9 cellular contexts compared by ENCODE assay signal in genomic region chr11:78310500-78310909, GRCh38.
A peak's percentile ranks its signal among the peaks of the same experiment; 100 is the strongest.
DNase-seq lines count a peak whose midpoint lies in the region; ATAC-seq, FAIRE-seq and TF ChIP-seq lines count a peak whose summit lies in the region.
"Had no signal": no experiment of that assay in that cellular context is flagged by ENCODE, and none has a peak within 500 bp of the region (broad histone marks: within the 10 kb centered on the region; RNA-seq: fewer than 3 reads in every experiment).

No MANE protein-coding gene starts in this region.

- no peaks in the 10 kb centered on the region for H3K4me1 Mint-ChIP-seq in stimulated activated effector memory CD8-positive, alpha-beta T cell treated with anti-CD3 and anti-CD28 coated beads, Interleukin-12 subunit alpha, Interleukin-12 subunit beta, amount 100 ng/mL, for 72 hours

- H3K9me3 Mint-ChIP-seq in stimulated activated effector memory CD8-positive, alpha-beta T cell treated with anti-CD3 and anti-CD28 coated beads, Interleukin-12 subunit alpha, Interleukin-12 subunit beta, amount 100 ng/mL, for 72 hours = no peaks in the 10 kb centered on the region
- H3K9me3 Mint-ChIP-seq: activated naive CD8-positive, alpha-beta T cell treated with anti-CD3 and anti-CD28 coated beads, Interleukin-2, amount 10 ng/mL, durations not matched to agents 7 days and 5 days had no signal

- no peak for TF ChIP-seq CTCF in pancreas (IDR thresholded peaks at IDR 0.05)

- no peak for FAIRE-seq in pancreas (lab: Jason Lieb, UNC)

- no peak overlapping the region for H3K27ac Mint-ChIP-seq in stimulated activated effector memory CD8-positive, alpha-beta T cell treated with anti-CD3 and anti-CD28 coated beads, Interleukin-12 subunit alpha, Interleukin-12 subunit beta, amount 100 ng/mL, for 72 hours
- H3K27ac Mint-ChIP-seq: activated naive CD8-positive, alpha-beta T cell treated with anti-CD3 and anti-CD28 coated beads, Interleukin-2, amount 10 ng/mL, durations not matched to agents 7 days and 5 days had no signal

- no peak overlapping the region for H3K4me3 Mint-ChIP-seq in stimulated activated effector memory CD8-positive, alpha-beta T cell treated with anti-CD3 and anti-CD28 coated beads, Interleukin-12 subunit alpha, Interleukin-12 subunit beta, amount 100 ng/mL, for 72 hours
- H3K4me3 Mint-ChIP-seq: activated naive CD8-positive, alpha-beta T cell treated with anti-CD3 and anti-CD28 coated beads, Interleukin-2, amount 10 ng/mL, durations not matched to agents 7 days and 5 days had no signal

- DNase-seq in amniotic epithelial cell (ENCODE audit: low read depth) (peak; percentile 41), pancreas (peak in 4 of 6 donors; percentile 10 to 62 (median 38)), NCI-H345 treated with DMSO at 0.1 percent for 48 hours (lab: John Stamatoyannopoulos, UW; ENCODE audit: unreplicated experiment) (no peak), NCI-H524 treated with DMSO at 0.1 percent for 48 hours (lab: John Stamatoyannopoulos, UW) (no peak)
- DNase-seq in activated CD4-positive, CD25-positive, alpha-beta regulatory T cell treated with anti-CD3 and anti-CD28 coated beads, Interleukin-2, amount 50 U/mL, for 72 hours = no peak
- DNase-seq in stimulated activated effector memory CD8-positive, alpha-beta T cell treated with anti-CD3 and anti-CD28 coated beads, Interleukin-12 subunit alpha, Interleukin-12 subunit beta, amount 100 ng/mL, for 72 hours (ENCODE audit: low spot score in 2 of 2) = no peak
- DNase-seq: activated naive CD8-positive, alpha-beta T cell treated with anti-CD3 and anti-CD28 coated beads, Interleukin-2, amount 10 ng/mL, durations not matched to agents 7 days and 5 days had no signal

- peak; percentile 92 for ATAC-seq in GM18519 (IDR thresholded peaks at IDR 0.05; ENCODE audit: low FRiP score, unreplicated experiment)
- peak; percentile 80 for ATAC-seq in HG02870 (IDR thresholded peaks at IDR 0.05; ENCODE audit: unreplicated experiment)
- peak; percentile 60 to 79 (median 73) for ATAC-seq in pancreas
- no peak for ATAC-seq in stimulated activated effector memory CD8-positive, alpha-beta T cell treated with anti-CD3 and anti-CD28 coated beads, Interleukin-12 subunit alpha, Interleukin-12 subunit beta, amount 100 ng/mL, for 72 hours

- no peaks in the 10 kb centered on the region for H3K36me3 ChIP-seq in pancreas

- 8 to 16% methylated on average over 6 of the region's 6 CpGs for WGBS in pancreas, 2 donors

- intact Hi-C loops in pancreas (cut with DNase I) = no loop called here

- H3K4me3 ChIP-seq in pancreas = no peak overlapping the region

- H3K27ac ChIP-seq in pancreas = peak overlapping the region in 1 of 4 donors; percentile 9

- H3K4me1 ChIP-seq in pancreas = peaks cover 0 to 14% (median 3%) of the 10 kb centered on the region in 3 donors

- H3K9me3 ChIP-seq in pancreas = no peaks in the 10 kb centered on the region

- H3K27me3 ChIP-seq in pancreas = no peaks in the 10 kb centered on the region

- no peaks in the 10 kb centered on the region for H3K36me3 Mint-ChIP-seq in stimulated activated effector memory CD8-positive, alpha-beta T cell treated with anti-CD3 and anti-CD28 coated beads, Interleukin-12 subunit alpha, Interleukin-12 subunit beta, amount 100 ng/mL, for 72 hours

Comparison
In these comparisons a context has a peak if more than half of its experiments do, and no peak if none do; other contexts are left out.
1. DNase-seq: peak in amniotic epithelial cell (single experiment) and pancreas (4 of 6); none in NCI-H345 treated with DMSO at 0.1 percent for 48 hours (single experiment), activated CD4-positive, CD25-positive, alpha-beta regulatory T cell treated with anti-CD3 and anti-CD28 coated beads, Interleukin-2, amount 50 U/mL, for 72 hours (single experiment), NCI-H524 treated with DMSO at 0.1 percent for 48 hours (single experiment) and stimulated activated effector memory CD8-positive, alpha-beta T cell treated with anti-CD3 and anti-CD28 coated beads, Interleukin-12 subunit alpha, Interleukin-12 subunit beta, amount 100 ng/mL, for 72 hours (0 of 2).